Comparison of ENCODE assay signal across 1 cellular context in genomic region chr12:90253674-90254181, GRCh38.
TF ChIP-seq lines count a peak whose summit lies in the region.

No MANE protein-coding gene starts in this region.

TF ChIP-seq in SK-N-SH treated with all-trans-retinoic acid at 6 μM for 48 hours, 23 proteins besides CTCF, POLR2A, EP300 and RAD21 (continued from another document):
- TF ChIP-seq PATZ1 (CRISPR knock-in tag; IDR thresholded peaks at IDR 0.05; ENCODE audit: borderline replicate concordance) (no peak), GLIS3 (CRISPR knock-in tag; IDR thresholded peaks at IDR 0.05) (no peak), ISL1 (CRISPR knock-in tag; IDR thresholded peaks at IDR 0.05) (no peak)
